24 cellular contexts compared by ENCODE assay signal in the genomic region with DNA sequence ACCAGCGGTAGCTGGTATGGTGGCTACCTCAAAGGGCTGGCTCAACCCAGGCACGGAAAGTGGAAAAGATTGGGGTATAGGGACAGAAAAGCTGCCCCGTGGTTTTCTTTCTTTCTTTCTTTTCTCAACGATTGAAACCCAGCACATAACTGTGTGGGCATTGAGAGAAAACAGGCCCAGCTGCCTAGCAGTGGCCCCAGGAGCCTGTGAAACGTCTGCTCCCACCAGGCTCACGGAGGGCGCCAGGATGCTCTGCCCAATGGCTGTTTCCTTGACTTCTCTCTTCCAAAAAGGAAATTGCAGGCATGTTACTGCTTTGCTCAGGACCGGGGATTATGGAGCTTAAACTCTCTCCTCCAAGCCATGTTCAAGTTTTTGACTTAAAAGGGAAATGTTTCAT.
"Had no signal": no experiment of that assay in that cellular context is flagged by ENCODE, and none has a peak within 500 bp of the region (broad histone marks: within the 10 kb centered on the region; RNA-seq: fewer than 3 reads in every experiment).

No MANE protein-coding gene starts in this region.

- H3K4me2 ChIP-seq: KMS-11, SK-N-SH had no signal

- H3K27ac Mint-ChIP-seq: activated CD8-positive, alpha-beta T cell treated with anti-CD3 and anti-CD28 coated beads, Interleukin-2, amount 10 ng/mL, durations not matched to agents 7 days and 5 days; activated naive CD8-positive, alpha-beta T cell treated with anti-CD3 and anti-CD28 coated beads, Interleukin-2, amount 10 ng/mL, durations not matched to agents 7 days and 5 days had no signal

- H3K4me1 ChIP-seq: adrenal gland, body of pancreas, Peyer's patch, SJCRH30 had no signal

- H3K4me3 ChIP-seq: adrenal gland, body of pancreas, Peyer's patch, SJCRH30 had no signal

- ATAC-seq: activated CD4-positive, CD25-positive, alpha-beta regulatory T cell treated with anti-CD3 and anti-CD28 coated beads, Interleukin-2, amount 50 U/mL, for 24 hours; activated CD8-positive, alpha-beta T cell treated with anti-CD3 and anti-CD28 coated beads, Interleukin-2, amount 10 ng/mL, durations not matched to agents 7 days and 5 days; body of pancreas had no signal

- H3K27me3 ChIP-seq: adrenal gland, body of pancreas, Peyer's patch, SJCRH30 had no signal

- DNase-seq: activated CD4-positive, alpha-beta T cell treated with anti-CD3 and anti-CD28 coated beads for 4 hours; activated CD8-positive, alpha-beta memory T cell treated with anti-CD3 and anti-CD28 coated beads, Interleukin-2, amount 50 U/mL, for 48 hours; activated CD8-positive, alpha-beta T cell treated with anti-CD3 and anti-CD28 coated beads, Interleukin-2, amount 10 ng/mL, durations not matched to agents 7 days and 5 days; activated naive CD4-positive, alpha-beta T cell treated with anti-CD3 and anti-CD28 coated beads, Interleukin-2, amount 50 U/mL, for 16 hours; activated naive CD8-positive, alpha-beta T cell treated with anti-CD3 and anti-CD28 coated beads, Interleukin-2, amount 10 ng/mL, durations not matched to agents 7 days and 5 days; activated T-cell treated with anti-CD3 and anti-CD28 coated beads, Interleukin-2, amount 50 U/mL, for 1 hour; adrenal gland; body of pancreas; MM.1S; NCI-H1105; NCI-H1436; NCI-H1694 treated with DMSO at 0.1 percent for 48 hours; NCI-H2029 treated with DMSO at 0.1 percent for 48 hours; NCI-H345; NCI-H510A; NCI-H526 treated with DMSO at 0.1 percent for 48 hours; Peyer's patch; Right ventricle myocardium superior; SJCRH30; SK-N-SH; SW 1271 had no signal

- H3K9me3 ChIP-seq: adrenal gland, body of pancreas, Peyer's patch, SJCRH30, SK-N-SH had no signal

- H3K4me3 Mint-ChIP-seq: activated CD8-positive, alpha-beta T cell treated with anti-CD3 and anti-CD28 coated beads, Interleukin-2, amount 10 ng/mL, durations not matched to agents 7 days and 5 days; activated naive CD8-positive, alpha-beta T cell treated with anti-CD3 and anti-CD28 coated beads, Interleukin-2, amount 10 ng/mL, durations not matched to agents 7 days and 5 days had no signal

- H3K36me3 ChIP-seq: adrenal gland, Peyer's patch, SJCRH30 had no signal

- H3K27ac ChIP-seq: adrenal gland, body of pancreas, KMS-11, Peyer's patch, RWPE1, SJCRH30 had no signal
